In genomic region chr12:6631549-6631961, GRCh38 we compare ENCODE assay signal across 3 cellular contexts.
A peak's percentile ranks its signal among the peaks of the same experiment; 100 is the strongest.
TF ChIP-seq lines count a peak whose summit lies in the region.

No MANE protein-coding gene starts in this region.

TF ChIP-seq in GM12891, 5 proteins besides CTCF, POLR2A, EP300 and RAD21:
- TF ChIP-seq POU2F2 (IDR thresholded peaks at IDR 0.05; ENCODE audit: low read depth, low read length), result no peak
- TF ChIP-seq TAF1 (IDR thresholded peaks at IDR 0.05; ENCODE audit: low read depth, low read length), result no peak
- TF ChIP-seq SPI1 (IDR thresholded peaks at IDR 0.05; ENCODE audit: low read depth, low read length), result peak; percentile 63
- peak; percentile 31; the same call in 1 of the 2 replicates for TF ChIP-seq POLR2AphosphoS5 (IDR thresholded peaks at IDR 0.05; ENCODE audit: low read depth, low read length)

TF ChIP-seq in endothelial cell of umbilical vein, 7 proteins besides CTCF, POLR2A, EP300 and RAD21:
- TF ChIP-seq EZH2 (IDR thresholded peaks at IDR 0.05; ENCODE audit: borderline replicate concordance, low read depth, low read length, severe bottlenecking) (no peak), MYC (IDR thresholded peaks at IDR 0.05; ENCODE audit: low read depth, low read length) (no peak), FOS (IDR thresholded peaks at IDR 0.05; ENCODE audit: borderline replicate concordance, insufficient read depth, low read length) (no peak), JUN (IDR thresholded peaks at IDR 0.05; ENCODE audit: borderline replicate concordance, insufficient read depth, insufficient read length, low read depth) (no peak), POLR2AphosphoS5 (IDR thresholded peaks at IDR 0.05; ENCODE audit: insufficient read depth, low read depth, low read length) (no peak), MAX (IDR thresholded peaks at IDR 0.05; ENCODE audit: insufficient read depth, insufficient read length) (no peak), GATA2 (IDR thresholded peaks at IDR 0.05; ENCODE audit: insufficient read depth, insufficient read length, low read depth, low read length) (no peak)

TF ChIP-seq in WTC11, 78 proteins besides CTCF, POLR2A, EP300 and RAD21:
- TF ChIP-seq ZNF138 (CRISPR knock-in tag; conservative IDR thresholded peaks at IDR 0.05), result no peak
- no peak for TF ChIP-seq GABPB1 (CRISPR knock-in tag; IDR thresholded peaks at IDR 0.05)
- no peak for TF ChIP-seq CBFB (CRISPR knock-in tag; IDR thresholded peaks at IDR 0.05; ENCODE audit: low read depth)
- no peak for TF ChIP-seq AR (CRISPR knock-in tag; IDR thresholded peaks at IDR 0.05)
- no peak for TF ChIP-seq ZNF317 (CRISPR knock-in tag; IDR thresholded peaks at IDR 0.05; ENCODE audit: borderline replicate concordance, low read depth)
- no peak for TF ChIP-seq ZNF425 (CRISPR knock-in tag; conservative IDR thresholded peaks at IDR 0.05)
- TF ChIP-seq ZNF423 (CRISPR knock-in tag; IDR thresholded peaks at IDR 0.05), result no peak
- TF ChIP-seq FOXP1 (CRISPR knock-in tag; IDR thresholded peaks at IDR 0.05; ENCODE audit: borderline replicate concordance), result no peak
- TF ChIP-seq OVOL2 (CRISPR knock-in tag; IDR thresholded peaks at IDR 0.05; ENCODE audit: borderline replicate concordance), result no peak
- TF ChIP-seq ZNF671 (CRISPR knock-in tag; IDR thresholded peaks at IDR 0.05), result no peak
- TF ChIP-seq USF1 (CRISPR knock-in tag; IDR thresholded peaks at IDR 0.05), result no peak
- TF ChIP-seq MYBL2 (CRISPR knock-in tag; IDR thresholded peaks at IDR 0.05), result no peak
